1 cellular context compared by ENCODE assay signal in genomic region chr19:49487277-49488045, GRCh38.
A peak's percentile ranks its signal among the peaks of the same experiment; 100 is the strongest.
TF ChIP-seq lines count a peak whose summit lies in the region.

Gene RPL13A, plus strand, starts transcription at chr19:49487608. Its CDS starts 22 bp downstream, at chr19:49487630.

TF ChIP-seq in HepG2, 621 proteins besides CTCF, POLR2A, EP300 and RAD21 (continued from another document and continues in another):
- TF ChIP-seq, protein P1, sequence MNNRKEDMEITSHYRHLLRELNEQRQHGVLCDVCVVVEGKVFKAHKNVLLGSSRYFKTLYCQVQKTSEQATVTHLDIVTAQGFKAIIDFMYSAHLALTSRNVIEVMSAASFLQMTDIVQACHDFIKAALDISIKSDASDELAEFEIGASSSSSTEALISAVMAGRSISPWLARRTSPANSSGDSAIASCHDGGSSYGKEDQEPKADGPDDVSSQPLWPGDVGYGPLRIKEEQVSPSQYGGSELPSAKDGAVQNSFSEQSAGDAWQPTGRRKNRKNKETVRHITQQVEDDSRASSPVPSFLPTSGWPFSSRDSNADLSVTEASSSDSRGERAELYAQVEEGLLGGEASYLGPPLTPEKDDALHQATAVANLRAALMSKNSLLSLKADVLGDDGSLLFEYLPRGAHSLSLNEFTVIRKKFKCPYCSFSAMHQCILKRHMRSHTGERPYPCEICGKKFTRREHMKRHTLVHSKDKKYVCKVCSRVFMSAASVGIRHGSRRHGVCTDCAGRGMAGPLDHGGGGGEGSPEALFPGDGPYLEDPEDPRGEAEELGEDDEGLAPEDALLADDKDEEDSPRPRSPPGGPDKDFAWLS (CRISPR knock-in tag; IDR thresholded peaks at IDR 0.05; ENCODE audit: borderline replicate concordance): no peak
- TF ChIP-seq SP5 (CRISPR knock-in tag; IDR thresholded peaks at IDR 0.05; ENCODE audit: borderline replicate concordance, low read depth): no peak
- no peak; the same call in 1 of the 2 replicates for TF ChIP-seq SRY (CRISPR knock-in tag; IDR thresholded peaks at IDR 0.05)
- TF ChIP-seq, protein P2, sequence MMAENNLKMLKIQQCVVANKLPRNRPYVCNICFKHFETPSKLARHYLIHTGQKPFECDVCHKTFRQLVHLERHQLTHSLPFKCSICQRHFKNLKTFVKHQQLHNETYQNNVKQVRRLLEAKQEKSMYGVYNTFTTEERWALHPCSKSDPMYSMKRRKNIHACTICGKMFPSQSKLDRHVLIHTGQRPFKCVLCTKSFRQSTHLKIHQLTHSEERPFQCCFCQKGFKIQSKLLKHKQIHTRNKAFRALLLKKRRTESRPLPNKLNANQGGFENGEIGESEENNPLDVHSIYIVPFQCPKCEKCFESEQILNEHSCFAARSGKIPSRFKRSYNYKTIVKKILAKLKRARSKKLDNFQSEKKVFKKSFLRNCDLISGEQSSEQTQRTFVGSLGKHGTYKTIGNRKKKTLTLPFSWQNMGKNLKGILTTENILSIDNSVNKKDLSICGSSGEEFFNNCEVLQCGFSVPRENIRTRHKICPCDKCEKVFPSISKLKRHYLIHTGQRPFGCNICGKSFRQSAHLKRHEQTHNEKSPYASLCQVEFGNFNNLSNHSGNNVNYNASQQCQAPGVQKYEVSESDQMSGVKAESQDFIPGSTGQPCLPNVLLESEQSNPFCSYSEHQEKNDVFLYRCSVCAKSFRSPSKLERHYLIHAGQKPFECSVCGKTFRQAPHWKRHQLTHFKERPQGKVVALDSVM (CRISPR knock-in tag; IDR thresholded peaks at IDR 0.05): peak; percentile 84
- TF ChIP-seq FOSL2 (CRISPR knock-in tag; IDR thresholded peaks at IDR 0.05): peak; percentile 52; the same call in 1 of the 2 replicates
- TF ChIP-seq ZNF567 (CRISPR knock-in tag; IDR thresholded peaks at IDR 0.05; ENCODE audit: borderline replicate concordance): 0 out of 2 replicates have a peak, but pooled peaks have one; percentile 46
- TF ChIP-seq FOXK2 (IDR thresholded peaks at IDR 0.05): peak; percentile 65; the same call in 1 of the 2 replicates
- TF ChIP-seq, protein P3, sequence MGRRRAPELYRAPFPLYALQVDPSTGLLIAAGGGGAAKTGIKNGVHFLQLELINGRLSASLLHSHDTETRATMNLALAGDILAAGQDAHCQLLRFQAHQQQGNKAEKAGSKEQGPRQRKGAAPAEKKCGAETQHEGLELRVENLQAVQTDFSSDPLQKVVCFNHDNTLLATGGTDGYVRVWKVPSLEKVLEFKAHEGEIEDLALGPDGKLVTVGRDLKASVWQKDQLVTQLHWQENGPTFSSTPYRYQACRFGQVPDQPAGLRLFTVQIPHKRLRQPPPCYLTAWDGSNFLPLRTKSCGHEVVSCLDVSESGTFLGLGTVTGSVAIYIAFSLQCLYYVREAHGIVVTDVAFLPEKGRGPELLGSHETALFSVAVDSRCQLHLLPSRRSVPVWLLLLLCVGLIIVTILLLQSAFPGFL (CRISPR knock-in tag; IDR thresholded peaks at IDR 0.05): peak; percentile 84; the same call in 1 of the 2 replicates
- TF ChIP-seq MATR3 (CRISPR knock-in tag; IDR thresholded peaks at IDR 0.05): no peak
- peak; percentile 93; the same call in 1 of the 2 replicates for TF ChIP-seq RFXANK (CRISPR knock-in tag; IDR thresholded peaks at IDR 0.05)
- TF ChIP-seq THAP11 (CRISPR knock-in tag; IDR thresholded peaks at IDR 0.05): peak; percentile 94
- TF ChIP-seq TAF15 (IDR thresholded peaks at IDR 0.05; ENCODE audit: low read depth, low read length, poor library complexity, severe bottlenecking): no peak
- TF ChIP-seq KDM1A (CRISPR knock-in tag; IDR thresholded peaks at IDR 0.05): no peak
- TF ChIP-seq, protein P4, sequence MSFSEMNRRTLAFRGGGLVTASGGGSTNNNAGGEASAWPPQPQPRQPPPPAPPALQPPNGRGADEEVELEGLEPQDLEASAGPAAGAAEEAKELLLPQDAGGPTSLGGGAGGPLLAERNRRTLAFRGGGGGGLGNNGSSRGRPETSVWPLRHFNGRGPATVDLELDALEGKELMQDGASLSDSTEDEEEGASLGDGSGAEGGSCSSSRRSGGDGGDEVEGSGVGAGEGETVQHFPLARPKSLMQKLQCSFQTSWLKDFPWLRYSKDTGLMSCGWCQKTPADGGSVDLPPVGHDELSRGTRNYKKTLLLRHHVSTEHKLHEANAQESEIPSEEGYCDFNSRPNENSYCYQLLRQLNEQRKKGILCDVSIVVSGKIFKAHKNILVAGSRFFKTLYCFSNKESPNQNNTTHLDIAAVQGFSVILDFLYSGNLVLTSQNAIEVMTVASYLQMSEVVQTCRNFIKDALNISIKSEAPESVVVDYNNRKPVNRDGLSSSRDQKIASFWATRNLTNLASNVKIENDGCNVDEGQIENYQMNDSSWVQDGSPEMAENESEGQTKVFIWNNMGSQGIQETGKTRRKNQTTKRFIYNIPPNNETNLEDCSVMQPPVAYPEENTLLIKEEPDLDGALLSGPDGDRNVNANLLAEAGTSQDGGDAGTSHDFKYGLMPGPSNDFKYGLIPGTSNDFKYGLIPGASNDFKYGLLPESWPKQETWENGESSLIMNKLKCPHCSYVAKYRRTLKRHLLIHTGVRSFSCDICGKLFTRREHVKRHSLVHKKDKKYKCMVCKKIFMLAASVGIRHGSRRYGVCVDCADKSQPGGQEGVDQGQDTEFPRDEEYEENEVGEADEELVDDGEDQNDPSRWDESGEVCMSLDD (CRISPR knock-in tag; IDR thresholded peaks at IDR 0.05; ENCODE audit: borderline replicate concordance): peak; percentile 75; the same call in 1 of the 2 replicates
- no peak for TF ChIP-seq ZNF556 (CRISPR knock-in tag; IDR thresholded peaks at IDR 0.05; ENCODE audit: borderline replicate concordance)
- peak; percentile 30; the same call in 1 of the 2 replicates for TF ChIP-seq PRDM15 (CRISPR knock-in tag; IDR thresholded peaks at IDR 0.05)
- TF ChIP-seq KDM5B (CRISPR knock-in tag; IDR thresholded peaks at IDR 0.05; ENCODE audit: borderline replicate concordance): peak; percentile 87; the same call in 1 of the 2 replicates
- TF ChIP-seq UBTF (CRISPR knock-in tag; IDR thresholded peaks at IDR 0.05): peak; percentile 73
- TF ChIP-seq NFYB (CRISPR knock-in tag; IDR thresholded peaks at IDR 0.05): peak; percentile 95
- peak; percentile 58; the same call in 1 of the 2 replicates for TF ChIP-seq ZNF280B (CRISPR knock-in tag; IDR thresholded peaks at IDR 0.05; ENCODE audit: borderline replicate concordance)
- TF ChIP-seq ZNF12 (CRISPR knock-in tag; IDR thresholded peaks at IDR 0.05): 0 out of 2 replicates have a peak, but pooled peaks have one; percentile 57
- no peak for TF ChIP-seq ZNF121 (CRISPR knock-in tag; IDR thresholded peaks at IDR 0.05)
- TF ChIP-seq, protein P5, sequence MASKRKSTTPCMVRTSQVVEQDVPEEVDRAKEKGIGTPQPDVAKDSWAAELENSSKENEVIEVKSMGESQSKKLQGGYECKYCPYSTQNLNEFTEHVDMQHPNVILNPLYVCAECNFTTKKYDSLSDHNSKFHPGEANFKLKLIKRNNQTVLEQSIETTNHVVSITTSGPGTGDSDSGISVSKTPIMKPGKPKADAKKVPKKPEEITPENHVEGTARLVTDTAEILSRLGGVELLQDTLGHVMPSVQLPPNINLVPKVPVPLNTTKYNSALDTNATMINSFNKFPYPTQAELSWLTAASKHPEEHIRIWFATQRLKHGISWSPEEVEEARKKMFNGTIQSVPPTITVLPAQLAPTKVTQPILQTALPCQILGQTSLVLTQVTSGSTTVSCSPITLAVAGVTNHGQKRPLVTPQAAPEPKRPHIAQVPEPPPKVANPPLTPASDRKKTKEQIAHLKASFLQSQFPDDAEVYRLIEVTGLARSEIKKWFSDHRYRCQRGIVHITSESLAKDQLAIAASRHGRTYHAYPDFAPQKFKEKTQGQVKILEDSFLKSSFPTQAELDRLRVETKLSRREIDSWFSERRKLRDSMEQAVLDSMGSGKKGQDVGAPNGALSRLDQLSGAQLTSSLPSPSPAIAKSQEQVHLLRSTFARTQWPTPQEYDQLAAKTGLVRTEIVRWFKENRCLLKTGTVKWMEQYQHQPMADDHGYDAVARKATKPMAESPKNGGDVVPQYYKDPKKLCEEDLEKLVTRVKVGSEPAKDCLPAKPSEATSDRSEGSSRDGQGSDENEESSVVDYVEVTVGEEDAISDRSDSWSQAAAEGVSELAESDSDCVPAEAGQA (IDR thresholded peaks at IDR 0.05; ENCODE audit: low read depth): peak; percentile 96
- TF ChIP-seq, protein P5 (CRISPR knock-in tag; IDR thresholded peaks at IDR 0.05; ENCODE audit: borderline replicate concordance): 0 out of 2 replicates have a peak, but pooled peaks have one; percentile 83
